15 cellular contexts compared by ENCODE assay signal in genomic region chr17:9170336-9170735, GRCh38.
DNase-seq lines count a peak whose midpoint lies in the region; ATAC-seq, FAIRE-seq and TF ChIP-seq lines count a peak whose summit lies in the region.
"Had no signal": no experiment of that assay in that cellular context is flagged by ENCODE, and none has a peak within 500 bp of the region (broad histone marks: within the 10 kb centered on the region; RNA-seq: fewer than 3 reads in every experiment).

No MANE protein-coding gene starts in this region.

- H3K36me3 ChIP-seq in SJCRH30: no peaks in the 10 kb centered on the region
- no peaks in the 10 kb centered on the region for H3K36me3 ChIP-seq in HepG2 (replicated peaks in 1 of 2; ENCODE audit: control insufficient read depth in 1 of 2, insufficient read depth in 2 of 2, low read length in 2 of 2)
- H3K36me3 ChIP-seq: BLaER1 treated with 17β-estradiol and CSF1 and Interleukin-3, amounts not matched to agents 10 nM and 100 nM had no signal

- H3K27ac ChIP-seq in SJCRH30: peak overlapping the region; percentile 10; the same call in 1 of the 2 replicates
- H3K27ac ChIP-seq in HepG2 (ENCODE audit: extremely low read length, insufficient read depth, low read length): no peak overlapping the region
- H3K27ac ChIP-seq: BLaER1 treated with 17β-estradiol and CSF1 and Interleukin-3, amounts not matched to agents 10 nM and 100 nM had no signal

- ATAC-seq in esophagus mucosa: peak; percentile 4
- no peak; the same call in none of the 3 replicates for ATAC-seq in HepG2
- ATAC-seq: CD8-positive, alpha-beta T cell; HCT116 had no signal

- H3K27ac Mint-ChIP-seq in activated naive CD4-positive, alpha-beta T cell treated with anti-CD3 and anti-CD28 coated beads for 36 hours: no peak overlapping the region
- H3K27ac Mint-ChIP-seq: B cell; CD8-positive, alpha-beta T cell; HFFc6 had no signal

- H3K79me2 ChIP-seq in HepG2 (ENCODE audit: insufficient read depth, low read length): no peaks in the 10 kb centered on the region

- no peaks in the 10 kb centered on the region for H3K9me3 ChIP-seq in SJCRH30 (replicated peaks)
- H3K9me3 ChIP-seq in HepG2 (ENCODE audit: low read length): no peaks in the 10 kb centered on the region

- no peak overlapping the region for H2AFZ ChIP-seq in HepG2 (ENCODE audit: low read length)

- peaks cover 9% of the 10 kb centered on the region for H3K4me1 Mint-ChIP-seq in activated naive CD4-positive, alpha-beta T cell treated with anti-CD3 and anti-CD28 coated beads for 36 hours (ENCODE audit: low read depth)
- H3K4me1 Mint-ChIP-seq: B cell had no signal

- H3K4me3 ChIP-seq in SJCRH30 (no peak overlapping the region), HepG2 (replicated peaks in 1 of 3; ENCODE audit: insufficient read depth in 1 of 3, low read depth in 2 of 3, low read length in 3 of 3) (no peak overlapping the region)
- H3K4me3 ChIP-seq: BLaER1 treated with 17β-estradiol and CSF1 and Interleukin-3, amounts not matched to agents 10 nM and 100 nM had no signal

- DNase-seq in SJCRH30 (no peak), HepG2 (ENCODE audit: low spot score) (no peak), NCI-H2107 treated with DMSO at 0.1 percent for 48 hours (lab: John Stamatoyannopoulos, UW; ENCODE audit: unreplicated experiment) (no peak), NCI-H2081 (lab: John Stamatoyannopoulos, UW) (no peak)
- DNase-seq in activated naive CD4-positive, alpha-beta T cell treated with anti-CD3 and anti-CD28 coated beads for 36 hours: no peak
- no peak for DNase-seq in stimulated activated CD4-positive, alpha-beta T cell treated with anti-CD3 and anti-CD28 coated beads, Interleukin-12 subunit alpha, Interleukin-12 subunit beta, amount 100 ng/mL, for 4 hours
- DNase-seq: CD8-positive, alpha-beta T cell; DMS79 treated with DMSO at 0.1 percent for 48 hours; GF-D8; HFFc6 had no signal

- in situ Hi-C loops in HepG2 (cut with HindIII; ENCODE audit: extremely low pct_ligation_motif_present, low pct_unique_long_range_greater_than_20kb): no loop called here

- 28% methylated on average over 3 of the region's 4 CpGs for WGBS in HepG2 (ENCODE audit: low lambda C conversion rate)

- H3K4me1 ChIP-seq in SJCRH30 (peaks cover 22% of the 10 kb centered on the region), HepG2 (ENCODE audit: insufficient read depth, low read length) (peaks cover 31% of the 10 kb centered on the region)
- H3K4me1 ChIP-seq: BLaER1 treated with 17β-estradiol and CSF1 and Interleukin-3, amounts not matched to agents 10 nM and 100 nM had no signal

- no peaks in the 10 kb centered on the region for H3K9me3 Mint-ChIP-seq in activated naive CD4-positive, alpha-beta T cell treated with anti-CD3 and anti-CD28 coated beads for 36 hours
- H3K9me3 Mint-ChIP-seq: CD8-positive, alpha-beta T cell had no signal

- CTCF ChIA-PET in HepG2 (lab: Yijun Ruan, JAX; ENCODE audit: low intra/inter-chr PET ratio, low total read pairs): no interaction called here
- CTCF ChIA-PET in activated naive CD4-positive, alpha-beta T cell treated with anti-CD3 and anti-CD28 coated beads for 36 hours (lab: Charles Lee): no interaction called here

- no TSS peak for BruUV-seq in HepG2 (replicated peaks; lab: Mats Ljungman, UMichigan)

- no peaks in the 10 kb centered on the region for H4K20me1 ChIP-seq in HepG2 (ENCODE audit: insufficient read depth, low read length)
- H4K20me1 ChIP-seq: BLaER1 treated with 17β-estradiol and CSF1 and Interleukin-3, amounts not matched to agents 10 nM and 100 nM had no signal

- no peak for TF ChIP-seq EP300 in HepG2 (IDR thresholded peaks at IDR 0.05; ENCODE audit: low read depth in 2 of 2, low read length in 2 of 2)
- TF ChIP-seq EP300 in HepG2 (CRISPR knock-in tag; IDR thresholded peaks at IDR 0.05; ENCODE audit: borderline replicate concordance): no peak

- H3K4me3 Mint-ChIP-seq in activated naive CD4-positive, alpha-beta T cell treated with anti-CD3 and anti-CD28 coated beads for 36 hours: no peak overlapping the region
- H3K4me3 Mint-ChIP-seq: B cell; CD8-positive, alpha-beta T cell; HFFc6 had no signal

- H3K4me2 ChIP-seq in HepG2 (ENCODE audit: low read depth, low read length): peak overlapping the region; percentile 30; the same call in 1 of the 2 replicates
- H3K4me2 ChIP-seq: BLaER1 treated with 17β-estradiol and CSF1 and Interleukin-3, amounts not matched to agents 10 nM and 100 nM had no signal

- intact Hi-C loops in HepG2 (cut with micrococcal nuclease; ENCODE audit: unreplicated experiment): no loop called here
- intact Hi-C loops in activated naive CD4-positive, alpha-beta T cell treated with anti-CD3 and anti-CD28 coated beads for 36 hours (cut with micrococcal nuclease): no loop called here

- TF ChIP-seq RAD21 in HepG2 (CRISPR knock-in tag; IDR thresholded peaks at IDR 0.05): no peak

- H3K9ac ChIP-seq in HepG2 (ENCODE audit: insufficient read depth, low read depth, low read length): no peak overlapping the region
- H3K9ac ChIP-seq: BLaER1 treated with 17β-estradiol and CSF1 and Interleukin-3, amounts not matched to agents 10 nM and 100 nM had no signal

- no peak for FAIRE-seq in HepG2 (lab: Jason Lieb, UNC)
- FAIRE-seq: H54 had no signal

- POLR2A ChIA-PET in HepG2 (lab: Yijun Ruan, JAX): no interaction called here

- no peaks in the 10 kb centered on the region for H3K27me3 Mint-ChIP-seq in activated naive CD4-positive, alpha-beta T cell treated with anti-CD3 and anti-CD28 coated beads for 36 hours (ENCODE audit: low read depth)

- no peak for TF ChIP-seq POLR2A in HepG2 (IDR thresholded peaks at IDR 0.05; ENCODE audit: insufficient read depth in 1 of 2, low read depth in 2 of 2, low read length in 2 of 2)

- no peaks in the 10 kb centered on the region for H3K27me3 ChIP-seq in SJCRH30
- H3K27me3 ChIP-seq in HepG2 (ENCODE audit: control insufficient read depth in 1 of 2, insufficient read depth in 2 of 2, low read length in 2 of 2): peaks cover 10 to 32% of the 10 kb centered on the region in 2 experiments

- H3K36me3 Mint-ChIP-seq in activated naive CD4-positive, alpha-beta T cell treated with anti-CD3 and anti-CD28 coated beads for 36 hours (ENCODE audit: low read depth): no peaks in the 10 kb centered on the region
- H3K36me3 Mint-ChIP-seq: CD8-positive, alpha-beta T cell had no signal

- no peak for TF ChIP-seq CTCF in HepG2 (CRISPR knock-in tag; IDR thresholded peaks at IDR 0.05)

TF ChIP-seq in HepG2, 621 proteins besides CTCF, POLR2A, EP300 and RAD21:
- 0 out of 2 replicates have a peak, but pooled peaks have one; percentile 14 for TF ChIP-seq PHF21A (CRISPR knock-in tag; IDR thresholded peaks at IDR 0.05)
- no peak for TF ChIP-seq ZNF777 (CRISPR knock-in tag; IDR thresholded peaks at IDR 0.05)
- TF ChIP-seq ZNF768 (CRISPR knock-in tag; IDR thresholded peaks at IDR 0.05): 0 out of 2 replicates have a peak, but pooled peaks have one; percentile 13
